In genomic region chr1:234683856-234684632, GRCh38 we compare ENCODE assay signal across 1 cellular context.
TF ChIP-seq lines count a peak whose summit lies in the region.

No MANE protein-coding gene starts in this region.

TF ChIP-seq in HepG2, 621 proteins besides CTCF, POLR2A, EP300 and RAD21 (continued from another document and continues in another):
- TF ChIP-seq ZBED4 (CRISPR knock-in tag; IDR thresholded peaks at IDR 0.05; ENCODE audit: borderline replicate concordance) (peak; percentile 62; the same call in 1 of the 2 replicates), NFIB (CRISPR knock-in tag; IDR thresholded peaks at IDR 0.05; ENCODE audit: borderline replicate concordance) (no peak), ZNF546 (CRISPR knock-in tag; conservative IDR thresholded peaks at IDR 0.05) (no peak), ZUFSP (CRISPR knock-in tag; IDR thresholded peaks at IDR 0.05; ENCODE audit: borderline replicate concordance) (no peak), POGZ (CRISPR knock-in tag; IDR thresholded peaks at IDR 0.05) (peak; percentile 97), ATF2 (CRISPR knock-in tag; IDR thresholded peaks at IDR 0.05) (peak; percentile 94), ZNF317 (CRISPR knock-in tag; IDR thresholded peaks at IDR 0.05) (peak; percentile 96), ZNF598 (CRISPR knock-in tag; IDR thresholded peaks at IDR 0.05; ENCODE audit: borderline replicate concordance) (no peak), MBD4 (IDR thresholded peaks at IDR 0.05; ENCODE audit: borderline replicate concordance, low read length) (no peak), ZKSCAN5 (CRISPR knock-in tag; IDR thresholded peaks at IDR 0.05) (no peak), GLMP (CRISPR knock-in tag; IDR thresholded peaks at IDR 0.05; ENCODE audit: borderline replicate concordance) (no peak), FOXO4 (CRISPR knock-in tag; conservative IDR thresholded peaks at IDR 0.05) (no peak), ZBTB20 (CRISPR knock-in tag; IDR thresholded peaks at IDR 0.05; ENCODE audit: borderline replicate concordance, low read depth) (peak; percentile 66; the same call in 1 of the 2 replicates), NFATC3 (CRISPR knock-in tag; IDR thresholded peaks at IDR 0.05) (no peak), ZNF576 (CRISPR knock-in tag; IDR thresholded peaks at IDR 0.05) (no peak), HNRNPK (IDR thresholded peaks at IDR 0.05; ENCODE audit: low read depth, low read length, poor library complexity, severe bottlenecking) (no peak), ZNF597 (CRISPR knock-in tag; IDR thresholded peaks at IDR 0.05) (no peak), ZNF580 (CRISPR knock-in tag; IDR thresholded peaks at IDR 0.05; ENCODE audit: borderline replicate concordance, low read depth) (peak; percentile 75; the same call in 1 of the 2 replicates), SATB2 (CRISPR knock-in tag; IDR thresholded peaks at IDR 0.05) (no peak), ZNF772 (CRISPR knock-in tag; IDR thresholded peaks at IDR 0.05) (no peak), SP140L (CRISPR knock-in tag; IDR thresholded peaks at IDR 0.05; ENCODE audit: borderline replicate concordance) (0 out of 2 replicates have a peak, but pooled peaks have one; percentile 68), ZMYM3 (CRISPR knock-in tag; IDR thresholded peaks at IDR 0.05) (peak; percentile 99), PRDM4 (CRISPR knock-in tag; IDR thresholded peaks at IDR 0.05; ENCODE audit: borderline replicate concordance) (no peak), DDIT3 (CRISPR knock-in tag; IDR thresholded peaks at IDR 0.05) (no peak), ZFP82 (CRISPR knock-in tag; IDR thresholded peaks at IDR 0.05; ENCODE audit: borderline replicate concordance) (peak; percentile 61; the same call in 1 of the 2 replicates), ZNF275 (CRISPR knock-in tag; IDR thresholded peaks at IDR 0.05; ENCODE audit: borderline replicate concordance) (no peak), ZNF724P (CRISPR knock-in tag; IDR thresholded peaks at IDR 0.05; ENCODE audit: borderline replicate concordance) (no peak), CENPT (CRISPR knock-in tag; IDR thresholded peaks at IDR 0.05; ENCODE audit: low read depth) (no peak), ZNF770 (CRISPR knock-in tag; IDR thresholded peaks at IDR 0.05) (peak; percentile 68), KDM6A (CRISPR knock-in tag; IDR thresholded peaks at IDR 0.05; ENCODE audit: low read depth) (no peak; the same call in 1 of the 2 replicates), DNMT1 (CRISPR knock-in tag; IDR thresholded peaks at IDR 0.05) (no peak), ZBTB1 (CRISPR knock-in tag; IDR thresholded peaks at IDR 0.05; ENCODE audit: borderline replicate concordance) (no peak), ZBTB33 (CRISPR knock-in tag; IDR thresholded peaks at IDR 0.05) (peak; percentile 68), ATF5 (CRISPR knock-in tag; IDR thresholded peaks at IDR 0.05; ENCODE audit: low read depth) (no peak)
